ENCODE assay signal across 8 cellular contexts in the genomic region with DNA sequence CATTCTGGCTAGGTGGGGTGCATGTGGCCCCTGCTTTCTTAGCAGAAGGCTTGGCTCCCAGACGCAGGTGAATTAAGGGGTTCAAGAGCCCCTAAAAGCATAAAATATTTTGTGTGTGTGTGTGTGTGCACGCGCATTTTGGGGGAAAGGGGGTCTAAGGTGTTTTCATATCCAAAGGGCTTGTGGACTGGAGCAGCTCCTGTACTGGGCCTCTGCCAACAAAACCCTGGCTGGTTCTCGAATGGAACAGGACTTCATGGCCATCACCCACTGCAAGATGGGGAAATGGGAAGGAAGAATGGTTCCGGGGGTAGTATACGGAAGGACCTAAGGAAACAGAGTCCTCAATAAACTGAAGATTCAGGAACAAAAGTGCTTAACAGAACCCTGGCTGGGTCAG. TPM values are rescaled to one million over a fixed set of nuclear protein-coding genes. Genes with fewer than 3 reads are reported as not detected.
DNase-seq lines count a peak whose midpoint lies in the region; ATAC-seq and TF ChIP-seq lines count a peak whose summit lies in the region.
"Had no signal": no experiment of that assay in that cellular context is flagged by ENCODE, and none has a peak within 500 bp of the region (broad histone marks: within the 10 kb centered on the region; RNA-seq: fewer than 3 reads in every experiment).

No MANE protein-coding gene starts in this region.

- CTCF ChIA-PET in CD4-positive, alpha-beta memory T cell (lab: Charles Lee; ENCODE audit: partially characterized antibody), result interaction anchor here (0.6 to 6.4 kb wide), 28 partner anchors 8 to 241 kb away, joined by 3 to 77 read pairs (median 6); a partner anchor contains a TSS

- H3K27me3 ChIP-seq in CD4-positive, alpha-beta memory T cell (ENCODE audit: insufficient read depth, low read length), result no peaks in the 10 kb centered on the region
- no peaks in the 10 kb centered on the region for H3K27me3 ChIP-seq in WERI-Rb-1 (ENCODE audit: insufficient read depth, low read depth, severe bottlenecking)

- H3K27me3 Mint-ChIP-seq in CD4-positive, alpha-beta memory T cell, result no peaks in the 10 kb centered on the region
- no peaks in the 10 kb centered on the region for H3K27me3 Mint-ChIP-seq in naive thymus-derived CD8-positive, alpha-beta T cell

- DNase-seq in CD4-positive, alpha-beta memory T cell, result no peak
- DNase-seq in WERI-Rb-1 (no peak), NCI-H1930 (lab: John Stamatoyannopoulos, UW) (no peak)
- DNase-seq in naive thymus-derived CD8-positive, alpha-beta T cell, result no peak
- DNase-seq in activated CD8-positive, alpha-beta memory T cell treated with anti-CD3 and anti-CD28 coated beads, Interleukin-2, amount 50 U/mL, for 4 hours, result no peak

- ATAC-seq in naive thymus-derived CD8-positive, alpha-beta T cell, result no peak
- ATAC-seq in GM21423 (IDR thresholded peaks at IDR 0.05; ENCODE audit: unreplicated experiment), result no peak

- peaks cover 9% of the 10 kb centered on the region for H3K36me3 ChIP-seq in CD4-positive, alpha-beta memory T cell (ENCODE audit: insufficient read depth, low read length)
- H3K36me3 ChIP-seq in WERI-Rb-1, result peaks cover 51% of the 10 kb centered on the region

- peaks cover 18 to 47% of the 10 kb centered on the region in 2 donors for H3K36me3 Mint-ChIP-seq in CD4-positive, alpha-beta memory T cell
- peaks cover 0 to 38% (median 3%) of the 10 kb centered on the region in 3 donors for H3K36me3 Mint-ChIP-seq in naive thymus-derived CD8-positive, alpha-beta T cell

- peaks cover 23% of the 10 kb centered on the region for H3K4me1 ChIP-seq in CD4-positive, alpha-beta memory T cell (ENCODE audit: insufficient read depth, low read length)

- POLR2A ChIA-PET in CD4-positive, alpha-beta memory T cell (lab: Charles Lee; ENCODE audit: partially characterized antibody), result interaction anchor here (0.7 to 17.5 kb wide), 10 partner anchors 9 to 94 kb away, joined by 3 to 280 read pairs (median 14); a partner anchor contains a TSS
- POLR2A ChIA-PET in naive thymus-derived CD8-positive, alpha-beta T cell (lab: Charles Lee), result interaction anchor here (0.6 to 7.8 kb wide), 13 partner anchors 9 to 200 kb away, joined by 3 to 82 read pairs (median 7); a partner anchor contains a TSS

- H3K4me1 Mint-ChIP-seq in CD4-positive, alpha-beta memory T cell, result peaks cover 17 to 39% (median 24%) of the 10 kb centered on the region in 4 donors
- H3K4me1 Mint-ChIP-seq in naive thymus-derived CD8-positive, alpha-beta T cell, result peaks cover 19 to 50% (median 32%) of the 10 kb centered on the region in 4 donors

- peak overlapping the region; percentile 89 to 91 (median 90) for H3K27ac Mint-ChIP-seq in CD4-positive, alpha-beta memory T cell
- peak overlapping the region; percentile 22 to 94 (median 88) for H3K27ac Mint-ChIP-seq in naive thymus-derived CD8-positive, alpha-beta T cell

- TF ChIP-seq CTCF in WERI-Rb-1 (IDR thresholded peaks at IDR 0.05; ENCODE audit: low read depth, low read length), result no peak

- no peaks in the 10 kb centered on the region for H3K9me3 ChIP-seq in CD4-positive, alpha-beta memory T cell (ENCODE audit: control insufficient read depth in 1 of 2, low read length in 2 of 2)
- no peaks in the 10 kb centered on the region for H3K9me3 ChIP-seq in WERI-Rb-1 (ENCODE audit: severe bottlenecking)

- intact Hi-C loops in CD4-positive, alpha-beta memory T cell (cut with micrococcal nuclease), result loop anchor here (1.0 to 5.0 kb wide), 11 partner anchors 10 to 263 kb away; a partner anchor contains a TSS

- H3K9me3 Mint-ChIP-seq in CD4-positive, alpha-beta memory T cell, result peaks cover 0 to 2% (median 0%) of the 10 kb centered on the region in 8 donors
- no peaks in the 10 kb centered on the region for H3K9me3 Mint-ChIP-seq in naive thymus-derived CD8-positive, alpha-beta T cell

- peak overlapping the region; percentile 41 for H3K27ac ChIP-seq in CD4-positive, alpha-beta memory T cell (ENCODE audit: low read depth, low read length)
- H3K27ac ChIP-seq in WERI-Rb-1, result peak overlapping the region; percentile 68

- peak overlapping the region in 1 of 8 donors; percentile 83 for H3K4me3 Mint-ChIP-seq in CD4-positive, alpha-beta memory T cell
- H3K4me3 Mint-ChIP-seq in naive thymus-derived CD8-positive, alpha-beta T cell, result peak overlapping the region in 1 of 10 donors; percentile 79

- H3K4me3 ChIP-seq in CD4-positive, alpha-beta memory T cell (ENCODE audit: low read length in 2 of 2), result no peak overlapping the region
- no peak overlapping the region for H3K4me3 ChIP-seq in WERI-Rb-1 (ENCODE audit: low read depth, low read length)
- H3K4me3 ChIP-seq: K562 had no signal

RNA-seq across cellular contexts. Expression of a gene that starts 3.9 kb away (rescaled TPM):
- total RNA-seq in CD4-positive, alpha-beta memory T cell, result 10 to 100 TPM; 32.2 to 33.0 TPM
- polyA plus RNA-seq in CD4-positive, alpha-beta memory T cell, result 1 to 10 TPM in 1 of 2 donors, under 1 TPM in 1; 0.16 to 1.1 TPM
- 10 to 100 TPM; 25.7 to 30.3 TPM for total RNA-seq in naive thymus-derived CD8-positive, alpha-beta T cell
- 1 to 10 TPM in 2 of 3 donors, under 1 TPM in 1; 0.35 to 1.4 (median 1.1) TPM for polyA plus RNA-seq in naive thymus-derived CD8-positive, alpha-beta T cell

RNA-seq across cellular contexts. Expression of a gene that starts 9.5 kb away (rescaled TPM):
- total RNA-seq in CD4-positive, alpha-beta memory T cell, result 100 to 1,000 TPM; 187 to 190 TPM
- 10 to 100 TPM; 28.4 to 35.8 TPM for polyA plus RNA-seq in CD4-positive, alpha-beta memory T cell
- total RNA-seq in naive thymus-derived CD8-positive, alpha-beta T cell, result 100 to 1,000 TPM; 141 to 144 TPM
- 10 to 100 TPM; 19.4 to 29.2 (median 19.7) TPM for polyA plus RNA-seq in naive thymus-derived CD8-positive, alpha-beta T cell

RNA-seq across cellular contexts. Expression of a gene that starts 19.2 kb away (rescaled TPM):
- total RNA-seq in CD4-positive, alpha-beta memory T cell, result 1 to 10 TPM; 8.3 to 9.1 TPM
- polyA plus RNA-seq in CD4-positive, alpha-beta memory T cell, result 1 to 10 TPM; 4.1 to 4.2 TPM
- total RNA-seq in naive thymus-derived CD8-positive, alpha-beta T cell, result 10 to 100 TPM; 10.1 to 10.5 TPM
- polyA plus RNA-seq in naive thymus-derived CD8-positive, alpha-beta T cell, result 1 to 10 TPM; 4.7 to 9.9 (median 8.8) TPM

RNA-seq across cellular contexts. Expression of a gene that starts 19.8 kb away (rescaled TPM):
- total RNA-seq in CD4-positive, alpha-beta memory T cell, result not detected
- not detected for polyA plus RNA-seq in CD4-positive, alpha-beta memory T cell
- not detected for total RNA-seq in naive thymus-derived CD8-positive, alpha-beta T cell
- not detected for polyA plus RNA-seq in naive thymus-derived CD8-positive, alpha-beta T cell
- total RNA-seq: K562, myocyte had no signal
- polyA plus RNA-seq: K562 had no signal

RNA-seq across cellular contexts. Expression of a gene that starts 20.0 kb away (rescaled TPM):
- total RNA-seq in CD4-positive, alpha-beta memory T cell, result 100 to 1,000 TPM; 423 to 425 TPM
- polyA plus RNA-seq in CD4-positive, alpha-beta memory T cell, result 100 to 1,000 TPM; 155 to 244 TPM
- 100 to 1,000 TPM; 518 to 519 TPM for total RNA-seq in naive thymus-derived CD8-positive, alpha-beta T cell
- 100 to 1,000 TPM; 329 to 399 (median 366) TPM for polyA plus RNA-seq in naive thymus-derived CD8-positive, alpha-beta T cell
